10 cellular contexts compared by ENCODE assay signal in genomic region chr19:49847731-49848696, GRCh38. TPM values are rescaled to one million over a fixed set of nuclear protein-coding genes. Genes with fewer than 3 reads are reported as not detected.
A peak's percentile ranks its signal among the peaks of the same experiment; 100 is the strongest.
DNase-seq lines count a peak whose midpoint lies in the region; ATAC-seq, FAIRE-seq and TF ChIP-seq lines count a peak whose summit lies in the region.
"Had no signal": no experiment of that assay in that cellular context is flagged by ENCODE, and none has a peak within 500 bp of the region (broad histone marks: within the 10 kb centered on the region; RNA-seq: fewer than 3 reads in every experiment).

No MANE protein-coding gene starts in this region.

- no peak for FAIRE-seq in A549 (lab: Jason Lieb, UNC)

- TF ChIP-seq EP300 in A549 (IDR thresholded peaks at IDR 0.05): no peak

- POLR2A ChIA-PET in A549 (lab: Yijun Ruan, JAX) (interaction anchor here (0.6 to 1.7 kb wide), 2 partner anchors 21 to 1229 kb away, joined by 4 to 6 read pairs; partner anchors contain the start of gene RPL18), HCT116 (lab: Charles Lee) (interaction anchor here (1.1 kb wide), 1 partner anchor 19 kb away, joined by 5 read pairs; no protein-coding TSS in a partner anchor)

- ATAC-seq in A549: no peak
- no peak for ATAC-seq in HCT116
- no peak for ATAC-seq in HG03378 (IDR thresholded peaks at IDR 0.05; ENCODE audit: unreplicated experiment)

- H3K4me2 ChIP-seq in A549: no peak overlapping the region
- peak overlapping the region; percentile 70 for H3K4me2 ChIP-seq in HCT116 (ENCODE audit: low read length)
- peak overlapping the region; percentile 11 for H3K4me2 ChIP-seq in fibroblast of lung (ENCODE audit: extremely low read depth, insufficient read depth, low read length)

- CTCF ChIA-PET in A549 (lab: Yijun Ruan, JAX) (interaction anchor here (0.6 to 1.3 kb wide), 3 partner anchors 15 to 120 kb away, joined by 3 to 7 read pairs (median 3); no protein-coding TSS in a partner anchor), HCT116 (lab: Charles Lee) (interaction anchor here (1.0 kb wide), 1 partner anchor 17 kb away, joined by 3 read pairs; no protein-coding TSS in a partner anchor)

- H3K9ac ChIP-seq in HCT116 (ENCODE audit: low read length): 0 out of 2 replicates have a peak overlapping the region, but pooled peaks have one; percentile 24
- H3K9ac ChIP-seq in SK-N-MC (ENCODE audit: insufficient read length): no peak overlapping the region
- H3K9ac ChIP-seq in fibroblast of lung (ENCODE audit: insufficient read depth, low read length): no peak overlapping the region

- intact Hi-C loops in HCT116 (cut with micrococcal nuclease): no loop called here

- H2AFZ ChIP-seq in HCT116 (ENCODE audit: low read depth, low read length, poor library complexity, severe bottlenecking) (no peak overlapping the region), fibroblast of lung (ENCODE audit: low read length) (no peak overlapping the region)

- no peak overlapping the region for H3K27ac ChIP-seq in A549
- peak overlapping the region; percentile 91 for H3K27ac ChIP-seq in HCT116 (ENCODE audit: low read depth, low read length)
- H3K27ac ChIP-seq in SK-N-MC: peak overlapping the region; percentile 69
- H3K27ac ChIP-seq in fibroblast of lung (ENCODE audit: insufficient read depth, low read length): no peak overlapping the region
- H3K27ac ChIP-seq: cardiac muscle cell had no signal

- no TSS peak for BruUV-seq in HCT116 (replicated peaks; lab: Mats Ljungman, UMichigan)

- H3K36me3 ChIP-seq in HCT116 (ENCODE audit: control insufficient read depth in 1 of 2, insufficient read depth in 2 of 2, low read length in 2 of 2) (no peaks in the 10 kb centered on the region; a peak in 1 of 4 replicates), SK-N-MC (ENCODE audit: insufficient read depth, low read length) (peaks cover 24% of the 10 kb centered on the region), fibroblast of lung (ENCODE audit: control insufficient read depth, insufficient read depth, low read length) (no peaks in the 10 kb centered on the region)
- H3K36me3 ChIP-seq: cardiac muscle cell had no signal

- RAD21 ChIA-PET in HCT116 (lab: Charles Lee; ENCODE audit: low non-redundant PET in 1 of 2, low total read pairs in 2 of 2, uncharacterized antibody in 2 of 2, unreplicated experiment in 2 of 2): interaction anchor here in 1 of 2 experiments (0.7 kb wide), 1 partner anchor 68 kb away, joined by 3 read pairs; no protein-coding TSS in a partner anchor

- DNase-seq in A549 (ENCODE audit: low read depth in 1 of 2, low spot score in 1 of 2): no peak
- peak; percentile 46 for DNase-seq in HCT116 (ENCODE audit: low read depth, low spot score)
- peak; percentile 61 for DNase-seq in SK-N-MC (ENCODE audit: low read depth, low spot score)
- DNase-seq in fibroblast of lung (ENCODE audit: low read depth in 2 of 2): peak; percentile 90 to 93
- DNase-seq in globus pallidus (ENCODE audit: low spot score): no peak
- no peak for DNase-seq in islet precursor cell
- DNase-seq in C1 segment of cervical spinal cord (lab: John Stamatoyannopoulos, UW): no peak
- DNase-seq: Right ventricle myocardium superior had no signal

- no peak overlapping the region for H3K4me3 ChIP-seq in A549
- peak overlapping the region in 1 of 2 experiments; percentile 19; a peak in 2 of 4 replicates for H3K4me3 ChIP-seq in HCT116 (replicated peaks in 1 of 2; ENCODE audit: low read depth in 1 of 2, low read length in 2 of 2)
- 0 out of 2 replicates have a peak overlapping the region, but pooled peaks have one; percentile 22 for H3K4me3 ChIP-seq in SK-N-MC
- no peak overlapping the region for H3K4me3 ChIP-seq in fibroblast of lung (replicated peaks in 1 of 4; ENCODE audit: control extremely low read depth in 1 of 4, insufficient read depth in 1 of 4, low read depth in 3 of 4, low read length in 4 of 4)
- H3K4me3 ChIP-seq: cardiac muscle cell had no signal

- TF ChIP-seq CTCF in A549 (IDR thresholded peaks at IDR 0.05) (no peak), HCT116 (IDR thresholded peaks at IDR 0.05 in 2 of 3, conservative IDR thresholded peaks at IDR 0.05 in 1 of 3; ENCODE audit: borderline replicate concordance in 1 of 3, insufficient read depth in 1 of 3, low read depth in 2 of 3, low read length in 2 of 3) (no peak), fibroblast of lung (conservative IDR thresholded peaks at IDR 0.05 in 1 of 2, IDR thresholded peaks at IDR 0.05 in 1 of 2; ENCODE audit: low read depth in 1 of 2, low read length in 2 of 2) (no peak)

- no peaks in the 10 kb centered on the region for H3K9me3 ChIP-seq in A549
- H3K9me3 ChIP-seq in HCT116 (ENCODE audit: control insufficient read depth in 1 of 2, insufficient read depth in 1 of 2, low read depth in 1 of 2, low read length in 2 of 2): no peaks in the 10 kb centered on the region
- H3K9me3 ChIP-seq in SK-N-MC (ENCODE audit: low read depth, low read length): no peaks in the 10 kb centered on the region
- no peaks in the 10 kb centered on the region for H3K9me3 ChIP-seq in fibroblast of lung (ENCODE audit: control insufficient read depth, insufficient read depth, low read depth, low read length)

- 83% methylated on average over 10 of the region's 10 CpGs for WGBS in A549 (ENCODE audit: missing lambda C conversion rate)

- TF ChIP-seq RAD21 in A549 (conservative IDR thresholded peaks at IDR 0.05 in 1 of 2, IDR thresholded peaks at IDR 0.05 in 1 of 2) (no peak), HCT116 (IDR thresholded peaks at IDR 0.05; ENCODE audit: low read depth) (peak; percentile 8; the same call in 1 of the 2 replicates)

- H3K79me2 ChIP-seq in HCT116 (ENCODE audit: insufficient read depth, low read length): peaks cover 14% of the 10 kb centered on the region
- peaks cover 13% of the 10 kb centered on the region for H3K79me2 ChIP-seq in fibroblast of lung (ENCODE audit: control insufficient read depth, insufficient read depth, low read length)

- TF ChIP-seq POLR2A in A549 (IDR thresholded peaks at IDR 0.05; ENCODE audit: low read length) (no peak), HCT116 (IDR thresholded peaks at IDR 0.05; ENCODE audit: borderline replicate concordance, extremely low read depth, insufficient read depth, insufficient read length) (no peak)

- peaks cover 15% of the 10 kb centered on the region for H3K4me1 ChIP-seq in A549
- H3K4me1 ChIP-seq in HCT116 (ENCODE audit: control insufficient read depth in 1 of 2, insufficient read depth in 2 of 2, low read length in 2 of 2): peaks cover 34 to 42% of the 10 kb centered on the region in 2 experiments
- peaks cover 10% of the 10 kb centered on the region for H3K4me1 ChIP-seq in fibroblast of lung (ENCODE audit: control insufficient read depth, extremely low read depth, insufficient read depth, low read length)

- no peaks in the 10 kb centered on the region for H3K9me2 ChIP-seq in HCT116 (ENCODE audit: insufficient read depth)

- H3K27me3 ChIP-seq in HCT116 (ENCODE audit: insufficient read depth, low read length) (no peaks in the 10 kb centered on the region), fibroblast of lung (ENCODE audit: control insufficient read depth, insufficient read depth, low read length) (no peaks in the 10 kb centered on the region)
- H3K27me3 ChIP-seq: cardiac muscle cell had no signal

- H4K20me1 ChIP-seq in HCT116 (ENCODE audit: insufficient read depth): no peaks in the 10 kb centered on the region
- peaks cover 2% of the 10 kb centered on the region for H4K20me1 ChIP-seq in fibroblast of lung (ENCODE audit: control insufficient read depth, extremely low read depth, insufficient read depth, low read length)

RNA-seq across cellular contexts. Expression of gene PTOV1, which starts 2.9 kb away (rescaled TPM):
- polyA plus RNA-seq in A549 (2011; rRNA removed) (27.7 and 41.2 TPM in 2 replicates), A549 (2017; fragmentation: RNase III; extraction: RNeasy Plus Mini Kit Qiagen cat#74134 plus additional on column Dnase treatment) (119 to 153 TPM (median 147 TPM) in 3 replicates), fibroblast of lung (41.1 and 48.0 TPM in 2 replicates)
- 111 and 150 TPM in 2 replicates for polyA plus RNA-seq in A549 (2012; cell fraction: cytosol; rRNA removed)
- polyA plus RNA-seq in A549 (2012; cell fraction: nucleus; rRNA removed): 235 and 351 TPM in 2 replicates
- polyA minus RNA-seq in A549 (2011; rRNA and poly(A)+ RNA removed): 60.2 and 109 TPM in 2 replicates
- total RNA-seq in HCT116 (2021; ENCODE audit: unreplicated experiment) (236 TPM), fibroblast of lung (35.2 and 56.0 TPM in 2 replicates)
- 179 and 183 TPM in 2 replicates for polyA plus RNA-seq in HCT116 (2012)
- 108 and 129 TPM in 2 replicates for polyA plus RNA-seq in fibroblast of lung (2012)
- 108 and 136 TPM in 2 replicates for polyA minus RNA-seq in fibroblast of lung (ENCODE audit: low replicate concordance)

RNA-seq across cellular contexts. Expression of gene PNKP, which starts 19.4 kb away (rescaled TPM):
- polyA plus RNA-seq in A549 (2011; rRNA removed) (22.5 and 23.3 TPM in 2 replicates), A549 (2017; fragmentation: RNase III; extraction: RNeasy Plus Mini Kit Qiagen cat#74134 plus additional on column Dnase treatment) (63.8 to 75.9 TPM (median 71.2 TPM) in 3 replicates), fibroblast of lung (11.0 and 17.0 TPM in 2 replicates)
- 40.5 and 44.1 TPM in 2 replicates for polyA plus RNA-seq in A549 (2012; cell fraction: cytosol; rRNA removed)
- 235 and 294 TPM in 2 replicates for polyA plus RNA-seq in A549 (2012; cell fraction: nucleus; rRNA removed)
- polyA minus RNA-seq in A549 (2011; rRNA and poly(A)+ RNA removed): 35.0 and 36.5 TPM in 2 replicates
- total RNA-seq in HCT116 (2021; ENCODE audit: unreplicated experiment) (129 TPM), fibroblast of lung (21.1 and 32.9 TPM in 2 replicates)
- 53.4 and 61.0 TPM in 2 replicates for polyA plus RNA-seq in HCT116 (2012)
- polyA plus RNA-seq in fibroblast of lung (2012): 25.9 and 35.8 TPM in 2 replicates
- polyA minus RNA-seq in fibroblast of lung (ENCODE audit: low replicate concordance): 25.4 and 45.5 TPM in 2 replicates

RNA-seq across cellular contexts. Expression of gene AKT1S1, which starts 29.1 kb away (rescaled TPM):
- polyA plus RNA-seq in A549 (2011; rRNA removed) (39.2 and 41.5 TPM in 2 replicates), A549 (2017; fragmentation: RNase III; extraction: RNeasy Plus Mini Kit Qiagen cat#74134 plus additional on column Dnase treatment) (63.4 to 75.9 TPM (median 75.3 TPM) in 3 replicates), fibroblast of lung (37.4 and 51.3 TPM in 2 replicates)
- 70.4 and 91.8 TPM in 2 replicates for polyA plus RNA-seq in A549 (2012; cell fraction: cytosol; rRNA removed)
- 107 and 112 TPM in 2 replicates for polyA plus RNA-seq in A549 (2012; cell fraction: nucleus; rRNA removed)
- 30.8 and 33.3 TPM in 2 replicates for polyA minus RNA-seq in A549 (2011; rRNA and poly(A)+ RNA removed)
- total RNA-seq in HCT116 (2021; ENCODE audit: unreplicated experiment) (70.6 TPM), fibroblast of lung (9.2 and 12.2 TPM in 2 replicates)
- polyA plus RNA-seq in HCT116 (2012): 49.3 and 54.5 TPM in 2 replicates
- 54.8 and 74.5 TPM in 2 replicates for polyA plus RNA-seq in fibroblast of lung (2012)
- 41.6 and 54.1 TPM in 2 replicates for polyA minus RNA-seq in fibroblast of lung (ENCODE audit: low replicate concordance)

RNA-seq across cellular contexts. Expression of gene TBC1D17, which starts 29.5 kb away (rescaled TPM):
- polyA plus RNA-seq in A549 (2011; rRNA removed): 12.3 and 18.0 TPM in 2 replicates
- polyA plus RNA-seq in A549 (2012; cell fraction: cytosol; rRNA removed): 26.5 and 33.3 TPM in 2 replicates
- 65.2 and 76.6 TPM in 2 replicates for polyA plus RNA-seq in A549 (2012; cell fraction: nucleus; rRNA removed)
- polyA plus RNA-seq in A549 (2017; fragmentation: RNase III; extraction: RNeasy Plus Mini Kit Qiagen cat#74134 plus additional on column Dnase treatment): 26.6 to 44.8 TPM (median 41.5 TPM) in 3 replicates
- 14.3 and 18.0 TPM in 2 replicates for polyA minus RNA-seq in A549 (2011; rRNA and poly(A)+ RNA removed)
- total RNA-seq in HCT116 (2021; ENCODE audit: unreplicated experiment): 32.9 TPM
- 25.9 and 27.8 TPM in 2 replicates for polyA plus RNA-seq in HCT116 (2012)
- total RNA-seq in fibroblast of lung: 10.0 and 19.5 TPM in 2 replicates
- 32.5 and 34.2 TPM in 2 replicates for polyA plus RNA-seq in fibroblast of lung
- polyA plus RNA-seq in fibroblast of lung (2012): 42.3 and 47.1 TPM in 2 replicates
- polyA minus RNA-seq in fibroblast of lung (ENCODE audit: low replicate concordance): 111 and 165 TPM in 2 replicates

RNA-seq across cellular contexts. Expression of gene MED25, which starts 29.9 kb away (rescaled TPM):
- polyA plus RNA-seq in A549 (2011; rRNA removed) (20.4 and 27.1 TPM in 2 replicates), A549 (2017; fragmentation: RNase III; extraction: RNeasy Plus Mini Kit Qiagen cat#74134 plus additional on column Dnase treatment) (36.4 to 41.6 TPM (median 40.1 TPM) in 3 replicates), fibroblast of lung (20.2 and 28.6 TPM in 2 replicates)
- polyA plus RNA-seq in A549 (2012; cell fraction: cytosol; rRNA removed): 50.8 and 56.5 TPM in 2 replicates
- 106 and 124 TPM in 2 replicates for polyA plus RNA-seq in A549 (2012; cell fraction: nucleus; rRNA removed)
- 37.2 and 52.2 TPM in 2 replicates for polyA minus RNA-seq in A549 (2011; rRNA and poly(A)+ RNA removed)
- total RNA-seq in HCT116 (2021; ENCODE audit: unreplicated experiment) (77.7 TPM), fibroblast of lung (10.0 and 11.2 TPM in 2 replicates)
- polyA plus RNA-seq in HCT116 (2012): 56.6 and 62.7 TPM in 2 replicates
- polyA plus RNA-seq in fibroblast of lung (2012): 24.2 and 29.5 TPM in 2 replicates
- 127 and 156 TPM in 2 replicates for polyA minus RNA-seq in fibroblast of lung (ENCODE audit: low replicate concordance)

Comparison
In these comparisons a context has a peak if more than half of its experiments do, and no peak if none do; other contexts are left out.
1. DNase-seq: peak in HCT116 (single experiment), SK-N-MC (single experiment) and fibroblast of lung (2 of 2); none in A549 (0 of 2), globus pallidus (single experiment), islet precursor cell (single experiment) and C1 segment of cervical spinal cord (0 of 14).
2. H3K27ac ChIP-seq: peak in HCT116 (single experiment) and SK-N-MC (single experiment); none in A549 (0 of 2) and fibroblast of lung (single experiment).
3. Of the 6 proteins assayed by ChIP-seq in both A549 and HCT116: peak only in A549: none; only in HCT116: RAD21; in both: MAX; in neither: 4.